ENCODE assay signal across 26 cellular contexts in genomic region chr12:105423921-105424320, GRCh38.
"Had no signal": no experiment of that assay in that cellular context is flagged by ENCODE, and none has a peak within 500 bp of the region (broad histone marks: within the 10 kb centered on the region; RNA-seq: fewer than 3 reads in every experiment).

No MANE protein-coding gene starts in this region.

- H3K9me3 ChIP-seq: heart right ventricle, left ventricle myocardium inferior, pancreas, psoas muscle, suprapubic skin, tibial nerve had no signal

- FAIRE-seq: endothelial cell of umbilical vein, islet of Langerhans, pancreas had no signal

- H3K36me3 ChIP-seq: heart right ventricle, left ventricle myocardium inferior, pancreas, suprapubic skin, tibial nerve had no signal

- H3K27ac Mint-ChIP-seq: activated CD8-positive, alpha-beta T cell treated with anti-CD3 and anti-CD28 coated beads for 36 hours; activated T-helper 17 cell treated with anti-CD3 and anti-CD28 coated beads, Interleukin-2, amount 50 U/mL, for 72 hours; mesothelial cell of epicardium; naive thymus-derived CD4-positive, alpha-beta T cell; stimulated activated naive B cell treated with anti-CD40 and anti-IgM and Interleukin-4, amounts not matched to agents 10 μg/mL and 1 μg/mL and 100 μg/mL, for 72 hours; T-helper 1 cell treated with Interleukin-12 subunit alpha and Interleukin-12 subunit beta and Interleukin-4 antibody, amounts not matched to agents 30 μg/mL and 1 μg/mL, for 36 hours had no signal

- H3K36me3 Mint-ChIP-seq: mesothelial cell of epicardium; stimulated activated naive B cell treated with anti-CD40 and anti-IgM and Interleukin-4, amounts not matched to agents 10 μg/mL and 1 μg/mL and 100 μg/mL, for 72 hours had no signal

- H3K4me3 ChIP-seq: heart right ventricle, left ventricle myocardium inferior, lung, pancreas, psoas muscle, smooth muscle cell, suprapubic skin, tibial nerve had no signal

- H3K4me1 ChIP-seq: tibial nerve had no signal

- H3K9me3 Mint-ChIP-seq: activated CD8-positive, alpha-beta T cell treated with anti-CD3 and anti-CD28 coated beads for 36 hours; activated T-cell treated with anti-CD3 and anti-CD28 coated beads, Interleukin-2, amount 50 U/mL, for 4 hours; activated T-helper 17 cell treated with anti-CD3 and anti-CD28 coated beads, Interleukin-2, amount 50 U/mL, for 72 hours; mesothelial cell of epicardium; naive thymus-derived CD4-positive, alpha-beta T cell; stimulated activated naive B cell treated with anti-CD40 and anti-IgM and Interleukin-4, amounts not matched to agents 10 μg/mL and 1 μg/mL and 100 μg/mL, for 72 hours; T-helper 1 cell treated with Interleukin-12 subunit alpha and Interleukin-12 subunit beta and Interleukin-4 antibody, amounts not matched to agents 30 μg/mL and 1 μg/mL, for 36 hours had no signal

- ATAC-seq: activated CD8-positive, alpha-beta T cell treated with anti-CD3 and anti-CD28 coated beads for 36 hours; activated T-cell treated with anti-CD3 and anti-CD28 coated beads, Interleukin-2, amount 50 U/mL, for 4 hours; foreskin keratinocyte; heart right ventricle; naive thymus-derived CD4-positive, alpha-beta T cell; pancreas; psoas muscle; stimulated activated naive B cell treated with anti-CD40 and anti-IgM and Interleukin-4, amounts not matched to agents 10 μg/mL and 1 μg/mL and 100 μg/mL, for 72 hours had no signal

- H3K4me2 ChIP-seq: smooth muscle cell had no signal

- H3K4me1 Mint-ChIP-seq: activated T-helper 17 cell treated with anti-CD3 and anti-CD28 coated beads, Interleukin-2, amount 50 U/mL, for 72 hours; naive thymus-derived CD4-positive, alpha-beta T cell had no signal

- H3K27me3 ChIP-seq: foreskin keratinocyte, heart right ventricle, pancreas, suprapubic skin, tibial nerve had no signal

- H3K4me3 Mint-ChIP-seq: activated CD8-positive, alpha-beta T cell treated with anti-CD3 and anti-CD28 coated beads for 36 hours; activated T-cell treated with anti-CD3 and anti-CD28 coated beads, Interleukin-2, amount 50 U/mL, for 4 hours; activated T-helper 17 cell treated with anti-CD3 and anti-CD28 coated beads, Interleukin-2, amount 50 U/mL, for 72 hours; mesothelial cell of epicardium; naive thymus-derived CD4-positive, alpha-beta T cell; stimulated activated naive B cell treated with anti-CD40 and anti-IgM and Interleukin-4, amounts not matched to agents 10 μg/mL and 1 μg/mL and 100 μg/mL, for 72 hours; T-helper 1 cell treated with Interleukin-12 subunit alpha and Interleukin-12 subunit beta and Interleukin-4 antibody, amounts not matched to agents 30 μg/mL and 1 μg/mL, for 36 hours had no signal

- DNase-seq: activated CD4-positive, alpha-beta T cell treated with anti-CD3 and anti-CD28 coated beads, Interleukin-2, amount 50 U/mL, for 1 hour; activated CD8-positive, alpha-beta T cell treated with anti-CD3 and anti-CD28 coated beads for 36 hours; activated gamma-delta T cell treated with Interleukin-2 at 50 U/mL for 16 hours; activated naive CD4-positive, alpha-beta T cell treated with anti-CD3 and anti-CD28 coated beads, Interleukin-2, amount 50 U/mL, for 16 hours; activated T-cell treated with anti-CD3 and anti-CD28 coated beads, Interleukin-2, amount 50 U/mL, for 4 hours; amniotic stem cell; caudate nucleus; foreskin keratinocyte; heart right ventricle; left ventricle myocardium inferior; naive thymus-derived CD4-positive, alpha-beta T cell; pancreas; psoas muscle; stimulated activated CD4-positive, alpha-beta T cell treated with anti-CD3 and anti-CD28 coated beads, Interleukin-1b, Interleukin-23, amount 100 ng/mL, for 48 hours; stimulated activated CD4-positive, alpha-beta T cell treated with anti-CD3 and anti-CD28 coated beads, Interleukin-4, amount 100 ng/mL, for 4 hours; stimulated activated naive B cell treated with anti-CD40 and anti-IgM and Interleukin-4, amounts not matched to agents 10 μg/mL and 1 μg/mL and 100 μg/mL, for 72 hours; T1000 had no signal

- H3K27ac ChIP-seq: heart right ventricle, left ventricle myocardium inferior, pancreas, psoas muscle, suprapubic skin, tibial nerve had no signal
